In the genomic region with DNA sequence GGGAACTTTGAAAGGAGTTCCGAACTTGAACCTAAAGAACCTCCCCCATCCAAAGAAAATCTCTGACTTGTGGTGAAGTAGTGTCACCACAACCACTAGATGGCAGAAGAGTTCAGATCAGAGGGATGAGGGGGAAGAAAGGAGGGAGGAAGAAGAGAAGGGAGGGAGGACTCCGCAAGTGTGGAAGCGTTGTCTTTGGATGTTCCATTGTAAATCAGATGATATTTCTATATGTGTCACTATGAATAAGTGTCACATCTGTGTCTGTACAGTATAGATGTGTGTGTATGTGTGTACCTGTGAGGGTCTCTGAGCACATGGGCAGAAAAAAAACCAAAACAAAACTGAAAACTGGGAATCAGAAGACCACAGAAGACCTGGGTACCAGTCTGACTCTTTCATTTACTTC, we compare ENCODE assay signal across 8 cellular contexts. TPM values are rescaled to one million over a fixed set of nuclear protein-coding genes. Genes with fewer than 3 reads are reported as not detected.
DNase-seq lines count a peak whose midpoint lies in the region; ATAC-seq and TF ChIP-seq lines count a peak whose summit lies in the region.

No MANE protein-coding gene starts in this region.

- 0 out of 2 replicates have a peak, but pooled peaks cover 3% of the 10 kb centered on the region for H4K20me1 ChIP-seq in IMR-90 (ENCODE audit: insufficient read depth, low read length)

- H3K36me3 ChIP-seq in IMR-90 (ENCODE audit: control insufficient read depth, insufficient read depth, low read length) (no peaks in the 10 kb centered on the region), heart left ventricle (no peaks in the 10 kb centered on the region)

- peak; percentile 84 for TF ChIP-seq RAD21 in IMR-90 (IDR thresholded peaks at IDR 0.05; ENCODE audit: low read length)

- H4K8ac ChIP-seq in IMR-90 (ENCODE audit: low read depth in 2 of 2, low read length in 2 of 2), result 0 out of 4 replicates have a peak overlapping the region, but pooled peaks of 1 of the 2 experiments have one; percentile 52

- no peak overlapping the region for H4K5ac ChIP-seq in IMR-90 (ENCODE audit: low read depth, low read length)

- H3K9me3 ChIP-seq in IMR-90 (ENCODE audit: control insufficient read depth, insufficient read depth, low read length), result no peaks in the 10 kb centered on the region
- no peaks in the 10 kb centered on the region for H3K9me3 ChIP-seq in heart left ventricle

- H3K9me1 ChIP-seq in IMR-90 (ENCODE audit: insufficient read depth, low read length), result peaks cover 2% of the 10 kb centered on the region; the same call in 1 of the 2 replicates

- no peak overlapping the region for H2BK120ac ChIP-seq in IMR-90 (ENCODE audit: low read depth, low read length)

- TF ChIP-seq CTCF in IMR-90 (conservative IDR thresholded peaks at IDR 0.05; ENCODE audit: low read depth, low read length) (peak; percentile 90), heart left ventricle (IDR thresholded peaks at IDR 0.05) (peak; percentile 64 to 87 (median 74))

- H3K4ac ChIP-seq in IMR-90 (ENCODE audit: low read depth, low read length), result no peak overlapping the region

- ATAC-seq in IMR-90 (ENCODE audit: low read depth), result peak; percentile 92
- peak; percentile 68 to 86 for ATAC-seq in activated naive CD4-positive, alpha-beta T cell treated with anti-CD3 and anti-CD28 coated beads, Interleukin-2, amount 50 U/mL, for 72 hours
- ATAC-seq in heart left ventricle, result peak; percentile 57 to 80 (median 76)
- ATAC-seq in HG03439 (IDR thresholded peaks at IDR 0.05; ENCODE audit: unreplicated experiment), result no peak

- no peak overlapping the region for H3K56ac ChIP-seq in IMR-90 (ENCODE audit: extremely low read depth, insufficient read depth, low read length)

- H2AK9ac ChIP-seq in IMR-90 (replicated peaks; ENCODE audit: low read depth, low read length, poor library complexity), result no peak overlapping the region

- in situ Hi-C loops in IMR-90 (cut with MboI; ENCODE audit: low sequenced_read_pairs), result no loop called here

- TF ChIP-seq POLR2A in IMR-90 (IDR thresholded peaks at IDR 0.05; ENCODE audit: low read depth, low read length), result no peak
- TF ChIP-seq POLR2A in heart left ventricle (IDR thresholded peaks at IDR 0.05), result no peak

- no peak overlapping the region for H2BK20ac ChIP-seq in IMR-90 (ENCODE audit: low read depth, low read length)

- CTCF ChIA-PET in IMR-90 (lab: Yijun Ruan, JAX), result interaction anchor here (0.7 to 1.1 kb wide), 6 partner anchors 9 to 230 kb away, joined by 3 to 6 read pairs (median 4); a partner anchor contains a TSS

- dilution Hi-C loops in IMR-90 (cut with HindIII; ENCODE audit: low sequenced_read_pairs, unreplicated experiment), result no loop called here

- H3K18ac ChIP-seq in IMR-90 (ENCODE audit: low read depth, low read length), result no peak overlapping the region

- DNase-seq in NCI-H2081 (lab: John Stamatoyannopoulos, UW), result peak; percentile 63 to 75
- no peak for DNase-seq in NCI-H2081 treated with DMSO at 0.1 percent for 48 hours (lab: John Stamatoyannopoulos, UW)
- peak; percentile 81 for DNase-seq in IMR-90
- DNase-seq in NOMO-1 treated with DMSO at 0.1 percent for 48 hours (lab: John Stamatoyannopoulos, UW; ENCODE audit: unreplicated experiment), result peak; percentile 81
- DNase-seq in activated naive CD4-positive, alpha-beta T cell treated with anti-CD3 and anti-CD28 coated beads, Interleukin-2, amount 50 U/mL, for 72 hours (ENCODE audit: low spot score in 2 of 2), result peak in 1 of 2 donors; percentile 36
- peak in 1 of 5 donors; percentile 20 for DNase-seq in heart left ventricle
- DNase-seq in putamen (ENCODE audit: low spot score), result peak; percentile 72

- H3K23ac ChIP-seq in IMR-90 (ENCODE audit: low read depth, low read length), result 0 out of 2 replicates have a peak overlapping the region, but pooled peaks have one; percentile 5

- no CpG with 5 or more reads among the region's 3 CpGs for WGBS in IMR-90 (ENCODE audit: extremely low coverage in 2 of 2, insufficient read length in 1 of 2), 2 experiments
- 2 to 5% (median 4%) methylated on average over 3 of the region's 3 CpGs for WGBS in heart left ventricle, 4 donors

- intact Hi-C loops in IMR-90 (cut with micrococcal nuclease) (loop anchor here (1.0 to 10.0 kb wide), 3 partner anchors 218 to 646 kb away; a partner anchor contains a TSS), heart left ventricle (cut with DNase I) (loop anchor here in 7 of 10 donors (2.0 to 10.0 kb wide), 7 partner anchors 186 to 646 kb away; no protein-coding TSS in a partner anchor)

- H3K79me1 ChIP-seq in IMR-90 (ENCODE audit: low read depth in 1 of 2, low read length in 2 of 2), result 0 out of 4 replicates have a peak, but pooled peaks cover 0 to 2% of the 10 kb centered on the region in 2 experiments

- H3K4me2 ChIP-seq in IMR-90 (ENCODE audit: low read depth, low read length), result peak overlapping the region; percentile 7; the same call in 1 of the 2 replicates

- H3K27me3 ChIP-seq in IMR-90 (ENCODE audit: control insufficient read depth, insufficient read depth, low read length) (no peaks in the 10 kb centered on the region), heart left ventricle (no peaks in the 10 kb centered on the region)

- H3K9ac ChIP-seq in IMR-90 (ENCODE audit: low read depth, low read length), result no peak overlapping the region

- peak overlapping the region in 1 of 2 donors; percentile 54 for H3K27ac Mint-ChIP-seq in activated naive CD4-positive, alpha-beta T cell treated with anti-CD3 and anti-CD28 coated beads, Interleukin-2, amount 50 U/mL, for 72 hours

- H3K36me3 Mint-ChIP-seq in activated naive CD4-positive, alpha-beta T cell treated with anti-CD3 and anti-CD28 coated beads, Interleukin-2, amount 50 U/mL, for 72 hours, result no peaks in the 10 kb centered on the region

- POLR2A ChIA-PET in IMR-90 (lab: Charles Lee; ENCODE audit: unreplicated experiment), result no interaction called here

- no peak overlapping the region for H2AK5ac ChIP-seq in IMR-90 (ENCODE audit: low read depth, low read length)

- H3K4me1 ChIP-seq in IMR-90 (ENCODE audit: control insufficient read depth, insufficient read depth, low read length), result peaks cover 5% of the 10 kb centered on the region; the same call in 1 of the 2 replicates
- H3K4me1 ChIP-seq in heart left ventricle, result peaks cover 0 to 14% (median 7%) of the 10 kb centered on the region in 12 donors

- no peak overlapping the region for H2BK15ac ChIP-seq in IMR-90 (ENCODE audit: low read depth, low read length)

- no peaks in the 10 kb centered on the region for H3K9me3 Mint-ChIP-seq in activated naive CD4-positive, alpha-beta T cell treated with anti-CD3 and anti-CD28 coated beads, Interleukin-2, amount 50 U/mL, for 72 hours

- BruUV-seq in IMR-90 (replicated peaks; lab: Mats Ljungman, UMichigan), result no TSS peak

- no peak overlapping the region for H2AFZ ChIP-seq in IMR-90 (replicated peaks; ENCODE audit: low read length, poor library complexity)

- H3K4me3 ChIP-seq in IMR-90 (ENCODE audit: insufficient read depth, low read depth, low read length) (no peak overlapping the region), heart left ventricle (peak overlapping the region in 1 of 12 donors; percentile 10)

- H3K27ac ChIP-seq in IMR-90 (ENCODE audit: insufficient read depth, low read length), result no peak overlapping the region
- no peak overlapping the region for H3K27ac ChIP-seq in heart left ventricle

- no peak overlapping the region for H2BK5ac ChIP-seq in IMR-90 (ENCODE audit: low read depth, low read length, poor library complexity, severe bottlenecking)

- H3K14ac ChIP-seq in IMR-90 (replicated peaks; ENCODE audit: low read depth, low read length), result no peak overlapping the region

- no peak overlapping the region for H4K91ac ChIP-seq in IMR-90 (ENCODE audit: insufficient read depth, low read depth, low read length)

TF ChIP-seq in IMR-90, 13 proteins besides CTCF, POLR2A, EP300 and RAD21:
- TF ChIP-seq, protein P1, sequence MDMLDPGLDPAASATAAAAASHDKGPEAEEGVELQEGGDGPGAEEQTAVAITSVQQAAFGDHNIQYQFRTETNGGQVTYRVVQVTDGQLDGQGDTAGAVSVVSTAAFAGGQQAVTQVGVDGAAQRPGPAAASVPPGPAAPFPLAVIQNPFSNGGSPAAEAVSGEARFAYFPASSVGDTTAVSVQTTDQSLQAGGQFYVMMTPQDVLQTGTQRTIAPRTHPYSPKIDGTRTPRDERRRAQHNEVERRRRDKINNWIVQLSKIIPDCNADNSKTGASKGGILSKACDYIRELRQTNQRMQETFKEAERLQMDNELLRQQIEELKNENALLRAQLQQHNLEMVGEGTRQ (IDR thresholded peaks at IDR 0.05; ENCODE audit: low read depth, low read length), result no peak
- TF ChIP-seq MAZ (IDR thresholded peaks at IDR 0.05; ENCODE audit: borderline replicate concordance, low read depth, low read length) (peak; percentile 90; the same call in 1 of the 2 replicates), MXI1 (IDR thresholded peaks at IDR 0.05; ENCODE audit: borderline replicate concordance, low read depth, low read length) (no peak), FOS (IDR thresholded peaks at IDR 0.05; ENCODE audit: low read depth, low read length) (no peak), SMC3 (IDR thresholded peaks at IDR 0.05; ENCODE audit: low read depth, low read length) (peak; percentile 79)

RNA-seq across cellular contexts. Expression of a gene that starts 16.9 kb away (rescaled TPM):
- total RNA-seq in IMR-90 (2012; rRNA removed), result 3.6 and 3.9 TPM in 2 replicates
- 3.8 and 4.9 TPM in 2 replicates for polyA plus RNA-seq in IMR-90 (2012; rRNA removed)
- polyA plus RNA-seq in IMR-90 (2012; cell fraction: cytosol; rRNA removed), result 2.3 and 4.2 TPM in 2 replicates
- 2.7 and 5.6 TPM in 2 replicates for polyA plus RNA-seq in IMR-90 (2012; cell fraction: nucleus; rRNA removed; ENCODE audit: low replicate concordance)
- 10 to 100 TPM in 1 of 2 donors, 1 to 10 TPM in 1; 6.4 to 11.0 TPM for total RNA-seq in activated naive CD4-positive, alpha-beta T cell treated with anti-CD3 and anti-CD28 coated beads, Interleukin-2, amount 50 U/mL, for 72 hours
- 1 to 10 TPM in 8 of 9 donors, under 1 TPM in 1; 0.74 to 6.3 (median 2.2) TPM for total RNA-seq in heart left ventricle
- polyA plus RNA-seq in heart left ventricle, result 1 to 10 TPM; 1.0 to 1.4 TPM

RNA-seq across cellular contexts. Expression of a gene that starts 27.8 kb away (rescaled TPM):
- total RNA-seq in IMR-90 (2012; rRNA removed), result 22.9 and 33.9 TPM in 2 replicates
- polyA plus RNA-seq in IMR-90 (2012; rRNA removed), result 35.8 and 39.5 TPM in 2 replicates
- polyA plus RNA-seq in IMR-90 (2012; cell fraction: cytosol; rRNA removed), result 14.9 and 17.2 TPM in 2 replicates
- polyA plus RNA-seq in IMR-90 (2012; cell fraction: nucleus; rRNA removed; ENCODE audit: low replicate concordance), result 18.7 and 60.0 TPM in 2 replicates
- 10 to 100 TPM; 48.5 to 55.4 TPM for total RNA-seq in activated naive CD4-positive, alpha-beta T cell treated with anti-CD3 and anti-CD28 coated beads, Interleukin-2, amount 50 U/mL, for 72 hours
- 10 to 100 TPM; 11.2 to 19.3 (median 15.8) TPM for total RNA-seq in heart left ventricle
- 10 to 100 TPM in 1 of 2 donors, 1 to 10 TPM in 1; 5.7 to 15.1 TPM for polyA plus RNA-seq in heart left ventricle
